20 cellular contexts compared by ENCODE assay signal in the genomic region with DNA sequence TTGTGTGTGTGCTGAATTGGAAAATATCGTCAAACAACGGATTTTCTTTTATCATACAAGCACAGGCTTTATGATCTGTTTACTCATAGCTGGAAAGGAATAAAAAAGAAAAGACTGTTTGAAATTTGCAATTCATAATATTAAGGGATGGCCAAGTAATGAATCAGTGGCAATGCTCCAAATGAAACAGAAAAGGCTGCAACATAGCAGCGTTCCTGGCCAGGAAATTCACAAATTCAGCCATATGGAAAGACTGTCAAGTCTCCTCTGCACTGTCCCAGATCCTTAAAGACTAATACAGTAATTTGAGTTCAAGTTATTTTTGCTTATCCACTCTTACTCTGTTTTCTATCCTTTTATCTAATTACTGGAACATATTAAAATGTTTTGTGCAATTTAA.
DNase-seq lines count a peak whose midpoint lies in the region.
"Had no signal": no experiment of that assay in that cellular context is flagged by ENCODE, and none has a peak within 500 bp of the region (broad histone marks: within the 10 kb centered on the region; RNA-seq: fewer than 3 reads in every experiment).

No MANE protein-coding gene starts in this region.

- DNase-seq in HS-5 (ENCODE audit: low read depth) = peak; percentile 34
- peak; percentile 64 for DNase-seq in astrocyte of the hippocampus (ENCODE audit: low read depth, low spot score)
- peak; percentile 49 for DNase-seq in fibroblast of peridontal ligament (ENCODE audit: extremely low read depth)
- peak; percentile 56 for DNase-seq in superior temporal gyrus (ENCODE audit: extremely low spot score)
- DNase-seq in NCI-H1930 (lab: John Stamatoyannopoulos, UW) = no peak
- no peak for DNase-seq in COR-L47 (lab: John Stamatoyannopoulos, UW)
- DNase-seq in COLO829 (ENCODE audit: low spot score) = no peak
- DNase-seq: activated CD4-positive, alpha-beta memory T cell treated with anti-CD3 and anti-CD28 coated beads for 36 hours; activated naive CD4-positive, alpha-beta T cell treated with anti-CD3 and anti-CD28 coated beads for 36 hours; activated T-cell treated with anti-CD3 and anti-CD28 coated beads, Interleukin-2, amount 50 U/mL, for 1 hour; body of pancreas; DMS 273 treated with DMSO at 0.1 percent for 48 hours; effector CD4-positive, alpha-beta T cell; foreskin melanocyte; NCI-H1436; NCI-H2171 treated with DMSO at 0.1 percent for 48 hours; NK-92 treated with Interleukin-12 subunit alpha and Interleukin-12 subunit beta, amount 100 ng/mL, for 24 hours; stimulated activated CD4-positive, alpha-beta T cell treated with anti-CD3 and anti-CD28 coated beads, Interleukin-4, amount 100 ng/mL, for 24 hours; T-helper 1 cell; WERI-Rb-1 had no signal

Comparison
In these comparisons a context has a peak if more than half of its experiments do, and no peak if none do; other contexts are left out.
1. DNase-seq: peak in HS-5 (single experiment), astrocyte of the hippocampus (single experiment), fibroblast of peridontal ligament (single experiment) and superior temporal gyrus (single experiment); none in NCI-H1930 (0 of 2), COR-L47 (single experiment) and COLO829 (single experiment).